1 cellular context compared by ENCODE assay signal in the genomic region with DNA sequence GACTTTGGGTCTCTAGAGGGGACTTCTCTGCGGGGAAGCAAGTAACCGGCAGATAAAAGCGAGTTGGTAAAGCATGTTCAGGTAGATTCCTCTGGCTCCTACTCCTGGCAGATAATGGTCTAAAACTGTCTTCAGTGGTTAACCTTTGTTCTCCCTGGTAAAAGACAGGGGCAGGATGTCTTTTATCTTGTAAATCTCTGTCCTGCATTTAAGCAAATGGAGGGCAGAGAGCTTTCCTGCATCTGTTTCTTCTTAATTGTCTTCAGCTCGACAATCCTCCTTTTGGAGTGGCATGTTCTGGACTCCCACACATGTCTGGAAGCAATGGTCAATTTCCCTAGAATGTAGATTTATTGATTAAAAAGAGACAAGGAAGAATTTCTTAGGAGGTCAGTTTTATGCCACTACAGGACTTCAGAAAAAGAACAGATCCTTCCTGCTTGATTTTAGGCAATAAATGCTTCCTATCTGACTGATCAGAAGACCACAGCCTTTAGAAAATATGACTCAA.
TF ChIP-seq lines count a peak whose summit lies in the region.

No MANE protein-coding gene starts in this region.

TF ChIP-seq in WTC11, 78 proteins besides CTCF, POLR2A, EP300 and RAD21 (continued from another document):
- TF ChIP-seq, protein P1, sequence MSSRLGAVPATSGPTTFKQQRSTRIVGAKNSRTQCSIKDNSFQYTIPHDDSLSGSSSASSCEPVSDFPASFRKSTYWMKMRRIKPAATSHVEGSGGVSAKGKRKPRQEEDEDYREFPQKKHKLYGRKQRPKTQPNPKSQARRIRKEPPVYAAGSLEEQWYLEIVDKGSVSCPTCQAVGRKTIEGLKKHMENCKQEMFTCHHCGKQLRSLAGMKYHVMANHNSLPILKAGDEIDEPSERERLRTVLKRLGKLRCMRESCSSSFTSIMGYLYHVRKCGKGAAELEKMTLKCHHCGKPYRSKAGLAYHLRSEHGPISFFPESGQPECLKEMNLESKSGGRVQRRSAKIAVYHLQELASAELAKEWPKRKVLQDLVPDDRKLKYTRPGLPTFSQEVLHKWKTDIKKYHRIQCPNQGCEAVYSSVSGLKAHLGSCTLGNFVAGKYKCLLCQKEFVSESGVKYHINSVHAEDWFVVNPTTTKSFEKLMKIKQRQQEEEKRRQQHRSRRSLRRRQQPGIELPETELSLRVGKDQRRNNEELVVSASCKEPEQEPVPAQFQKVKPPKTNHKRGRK (CRISPR knock-in tag; IDR thresholded peaks at IDR 0.05; ENCODE audit: borderline replicate concordance), result no peak
